8 cellular contexts compared by ENCODE assay signal in genomic region chr5:31854181-31854624, GRCh38.
A peak's percentile ranks its signal among the peaks of the same experiment; 100 is the strongest.
DNase-seq lines count a peak whose midpoint lies in the region; ATAC-seq lines count a peak whose summit lies in the region.

No MANE protein-coding gene starts in this region.

- peaks cover 4% of the 10 kb centered on the region for H3K36me3 Mint-ChIP-seq in activated naive CD8-positive, alpha-beta T cell treated with anti-CD3 and anti-CD28 coated beads for 36 hours

- H3K4me1 Mint-ChIP-seq in activated naive CD8-positive, alpha-beta T cell treated with anti-CD3 and anti-CD28 coated beads for 36 hours: peaks cover 16% of the 10 kb centered on the region

- peaks cover 6% of the 10 kb centered on the region for H3K9me3 Mint-ChIP-seq in activated naive CD8-positive, alpha-beta T cell treated with anti-CD3 and anti-CD28 coated beads for 36 hours

- H3K4me1 ChIP-seq in right cardiac atrium (ENCODE audit: control insufficient read depth, insufficient read depth, low read length) (no peaks in the 10 kb centered on the region), rectal smooth muscle tissue (ENCODE audit: control insufficient read depth, insufficient read depth, low read length) (no peaks in the 10 kb centered on the region)

- DNase-seq in HK-2 (ENCODE audit: unreplicated experiment): peak; percentile 15
- DNase-seq in activated naive CD8-positive, alpha-beta T cell treated with anti-CD3 and anti-CD28 coated beads for 36 hours: peak; percentile 11
- DNase-seq in right cardiac atrium: peak in 1 of 3 donors; percentile 55
- DNase-seq in DMS 273 (lab: John Stamatoyannopoulos, UW; ENCODE audit: unreplicated experiment): no peak
- DNase-seq in SW 1271 (lab: John Stamatoyannopoulos, UW): no peak

- ATAC-seq in right cardiac atrium: peak; percentile 61 to 82
- ATAC-seq in GM18909 (IDR thresholded peaks at IDR 0.05; ENCODE audit: poor library complexity, unreplicated experiment): no peak
- no peak for ATAC-seq in GM21390 (IDR thresholded peaks at IDR 0.05; ENCODE audit: unreplicated experiment)

- H3K9ac ChIP-seq in rectal smooth muscle tissue (ENCODE audit: low read length): no peak overlapping the region

- peak overlapping the region; percentile 2 for H3K27ac ChIP-seq in right cardiac atrium (ENCODE audit: low read length)
- peak overlapping the region; percentile 31 for H3K27ac ChIP-seq in rectal smooth muscle tissue (ENCODE audit: low read depth, low read length)

- H3K36me3 ChIP-seq in rectal smooth muscle tissue (ENCODE audit: control insufficient read depth, insufficient read depth, low read length): no peaks in the 10 kb centered on the region

- peaks cover 13% of the 10 kb centered on the region for H3K27me3 Mint-ChIP-seq in activated naive CD8-positive, alpha-beta T cell treated with anti-CD3 and anti-CD28 coated beads for 36 hours

- H3K27ac Mint-ChIP-seq in activated naive CD8-positive, alpha-beta T cell treated with anti-CD3 and anti-CD28 coated beads for 36 hours: no peak overlapping the region

- H3K4me3 ChIP-seq in right cardiac atrium (ENCODE audit: low read length): peak overlapping the region; percentile 65
- peak overlapping the region; percentile 71 for H3K4me3 ChIP-seq in rectal smooth muscle tissue (ENCODE audit: low read length)

- intact Hi-C loops in right cardiac atrium (cut with DNase I): no loop called here

- H3K4me3 Mint-ChIP-seq in activated naive CD8-positive, alpha-beta T cell treated with anti-CD3 and anti-CD28 coated beads for 36 hours: peak overlapping the region; percentile 75

- WGBS in right cardiac atrium: 23% methylated on average over 16 of the region's 16 CpGs

- H3K9me3 ChIP-seq in right cardiac atrium (ENCODE audit: control insufficient read depth, low read length): peaks cover 2% of the 10 kb centered on the region

- H3K27me3 ChIP-seq in right cardiac atrium (ENCODE audit: control insufficient read depth, insufficient read depth): no peaks in the 10 kb centered on the region
- peaks cover 9% of the 10 kb centered on the region for H3K27me3 ChIP-seq in rectal smooth muscle tissue (ENCODE audit: control insufficient read depth, insufficient read depth, low read length)

Comparison
In these comparisons a context has a peak if more than half of its experiments do, and no peak if none do; other contexts are left out.
1. DNase-seq: peak in HK-2 (single experiment) and activated naive CD8-positive, alpha-beta T cell treated with anti-CD3 and anti-CD28 coated beads for 36 hours (single experiment); none in DMS 273 (single experiment) and SW 1271 (0 of 2).
2. ATAC-seq: peak in right cardiac atrium (2 of 2); none in GM18909 (single experiment) and GM21390 (single experiment).